Comparison of ENCODE assay signal across 8 cellular contexts in the genomic region with DNA sequence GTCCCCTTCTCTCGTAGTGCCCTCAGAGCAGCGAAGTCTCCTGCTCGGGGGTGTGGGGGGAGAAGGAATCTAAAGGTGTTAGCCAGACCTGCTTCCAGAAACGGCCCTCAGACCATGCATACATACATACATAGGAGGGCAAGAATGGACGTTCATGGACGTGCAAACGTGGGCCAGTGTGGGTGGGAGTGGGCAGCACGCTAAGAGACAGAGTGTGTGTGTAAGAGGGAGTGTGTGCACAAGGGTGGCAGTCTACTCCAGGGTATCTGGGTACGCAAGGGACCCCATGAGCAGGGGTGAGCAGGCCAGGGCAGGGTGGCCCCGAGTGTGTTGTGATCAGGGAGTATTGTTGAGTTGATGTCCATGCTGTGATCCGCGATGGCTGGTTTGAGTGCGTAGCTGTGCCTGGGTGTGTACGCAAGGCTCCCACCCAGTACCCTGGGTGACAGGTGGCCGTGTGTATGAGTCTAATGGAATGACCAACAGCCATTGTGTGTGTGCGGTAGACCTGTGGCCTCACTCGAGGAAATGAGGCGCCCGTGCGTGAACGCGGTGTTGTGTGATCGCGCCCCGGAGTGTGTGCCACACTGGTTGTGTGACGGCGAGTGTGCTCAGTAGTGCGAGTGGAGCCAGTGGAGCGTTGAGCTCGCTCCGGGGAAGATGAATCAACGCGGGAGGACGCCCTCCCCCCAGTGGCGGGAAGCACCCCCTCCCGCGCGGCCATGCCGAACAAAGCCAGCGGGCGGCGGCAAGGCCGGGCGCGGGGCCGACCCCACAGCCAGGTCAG. TPM values are rescaled to one million over a fixed set of nuclear protein-coding genes. Genes with fewer than 3 reads are reported as not detected.
DNase-seq lines count a peak whose midpoint lies in the region; ATAC-seq and TF ChIP-seq lines count a peak whose summit lies in the region.

No MANE protein-coding gene starts in this region.

- DNase-seq in NCI-H748 (lab: John Stamatoyannopoulos, UW; ENCODE audit: unreplicated experiment) (peak; percentile 74), NCI-H748 treated with DMSO at 0.1 percent for 48 hours (lab: John Stamatoyannopoulos, UW) (no peak), fibroblast of mammary gland (ENCODE audit: low read depth) (no peak), gastrocnemius medialis (no peak), NCI-H2227 (lab: John Stamatoyannopoulos, UW; ENCODE audit: unreplicated experiment) (no peak)
- no peak for DNase-seq in activated effector memory CD4-positive, alpha-beta T cell treated with anti-CD3 and anti-CD28 coated beads, Interleukin-2, amount 50 U/mL, for 16 hours

- in situ Hi-C loops in gastrocnemius medialis (cut with MboI; ENCODE audit: low sequenced_read_pairs in 4 of 4): no loop called here

- TF ChIP-seq POLR2A in gastrocnemius medialis (IDR thresholded peaks at IDR 0.05): no peak

- H3K9me3 ChIP-seq in gastrocnemius medialis: no peaks in the 10 kb centered on the region

- intact Hi-C loops in gastrocnemius medialis (cut with DNase I; ENCODE audit: low total_unique reads): no loop called here

- no peaks in the 10 kb centered on the region for H3K36me3 ChIP-seq in gastrocnemius medialis

- H3K4me1 ChIP-seq in gastrocnemius medialis: peaks cover 0 to 4% of the 10 kb centered on the region in 2 donors

- H3K27ac ChIP-seq in VCaP (peak overlapping the region; percentile 95), gastrocnemius medialis (no peak overlapping the region)

- TF ChIP-seq CTCF in VCaP (conservative IDR thresholded peaks at IDR 0.05): no peak
- no peak for TF ChIP-seq CTCF in fibroblast of mammary gland (conservative IDR thresholded peaks at IDR 0.05; ENCODE audit: control insufficient read depth, insufficient read depth, low read depth, low read length)
- TF ChIP-seq CTCF in gastrocnemius medialis (IDR thresholded peaks at IDR 0.05 in 4 of 5, conservative IDR thresholded peaks at IDR 0.05 in 1 of 5): no peak

- H3K27me3 ChIP-seq in gastrocnemius medialis: peaks cover 8 to 19% (median 11%) of the 10 kb centered on the region in 3 donors

- H3K4me3 ChIP-seq in fibroblast of mammary gland (ENCODE audit: control insufficient read depth, low read depth, low read length) (peak overlapping the region; percentile 45), gastrocnemius medialis (peak overlapping the region; percentile 41 to 60 (median 49))

- peak; percentile 11 for ATAC-seq in HG02938 (IDR thresholded peaks at IDR 0.05; ENCODE audit: unreplicated experiment)
- ATAC-seq in gastrocnemius medialis: peak in 1 of 2 donors; percentile 22

RNA-seq across cellular contexts. Expression of a gene that starts 0.8 kb away (rescaled TPM):
- under 1 TPM; 0.35 to 0.78 (median 0.47) TPM for total RNA-seq in gastrocnemius medialis

RNA-seq across cellular contexts. Expression of a gene that starts 21.2 kb away (rescaled TPM):
- total RNA-seq in gastrocnemius medialis: under 1 TPM in 1 of 4 donors, not detected in 3; 0.20 TPM

RNA-seq across cellular contexts. Expression of a gene that starts 21.3 kb away (rescaled TPM):
- not detected for total RNA-seq in gastrocnemius medialis

RNA-seq across cellular contexts. Expression of a gene that starts 38.2 kb away (rescaled TPM):
- total RNA-seq in gastrocnemius medialis: 10 to 100 TPM; 13.3 to 35.7 (median 27.2) TPM

RNA-seq across cellular contexts. Expression of a gene that starts 60.0 kb away (rescaled TPM):
- total RNA-seq in gastrocnemius medialis: under 1 TPM in 3 of 4 donors, not detected in 1; 0.07 to 0.27 (median 0.20) TPM
